19 cellular contexts compared by ENCODE assay signal in the genomic region with DNA sequence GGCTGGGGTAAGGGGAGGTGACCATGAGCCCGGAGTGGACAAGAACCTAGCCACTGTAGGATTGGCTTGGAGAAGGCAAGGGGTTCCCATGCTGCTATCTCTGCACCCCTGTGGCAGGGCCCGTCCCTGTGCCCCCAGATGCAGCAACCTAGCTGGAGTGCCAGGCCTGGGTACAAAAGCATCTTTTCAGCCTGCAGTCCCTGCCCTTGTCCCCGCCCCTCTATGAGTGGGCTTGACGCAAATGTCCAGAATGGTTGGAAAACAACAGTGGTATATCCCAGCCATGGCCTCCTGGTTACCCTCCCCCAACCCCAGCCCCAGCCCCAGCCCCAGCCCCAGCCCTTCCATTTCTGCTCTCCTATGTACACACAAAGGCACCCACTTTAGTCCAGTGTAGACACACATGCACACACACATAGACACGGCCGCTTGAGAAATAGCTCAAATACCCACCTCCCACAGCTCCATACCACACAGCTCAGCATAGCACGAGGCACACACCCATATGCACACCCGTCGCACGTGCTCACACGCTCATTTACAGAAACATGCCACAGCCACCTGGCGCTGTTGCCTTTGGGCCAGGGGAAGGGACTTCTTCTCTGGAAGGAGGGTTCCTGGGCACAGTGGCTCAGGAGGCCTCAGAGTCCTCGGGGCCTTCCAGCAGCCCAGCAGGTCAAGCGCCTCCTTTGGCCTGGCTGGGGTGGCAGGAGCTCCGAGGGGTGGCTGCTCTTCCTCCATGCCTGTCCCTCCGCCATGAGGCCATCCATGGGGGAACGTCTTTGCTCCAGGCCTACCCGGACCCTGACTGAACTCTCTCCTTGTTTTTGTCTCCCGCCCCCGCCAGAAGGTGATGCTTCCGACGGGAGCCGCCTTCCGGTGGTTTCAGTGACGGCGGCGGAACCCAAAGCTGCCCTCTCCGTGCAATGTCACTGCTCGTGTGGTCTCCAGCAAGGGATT. TPM values are rescaled to one million over a fixed set of nuclear protein-coding genes. Genes with fewer than 3 reads are reported as not detected.
A peak's percentile ranks its signal among the peaks of the same experiment; 100 is the strongest.
DNase-seq lines count a peak whose midpoint lies in the region; ATAC-seq, FAIRE-seq and TF ChIP-seq lines count a peak whose summit lies in the region.
"Had no signal": no experiment of that assay in that cellular context is flagged by ENCODE, and none has a peak within 500 bp of the region (broad histone marks: within the 10 kb centered on the region; RNA-seq: fewer than 3 reads in every experiment).

No MANE protein-coding gene starts in this region.

- TF ChIP-seq POLR2A in HepG2 (IDR thresholded peaks at IDR 0.05; ENCODE audit: insufficient read depth in 1 of 2, low read depth in 2 of 2, low read length in 2 of 2) (no peak), right lobe of liver (IDR thresholded peaks at IDR 0.05) (no peak)

- no peak overlapping the region for H3K9ac ChIP-seq in HepG2 (ENCODE audit: insufficient read depth, low read depth, low read length)

- 97% methylated on average over 26 of the region's 29 CpGs for WGBS in HepG2 (ENCODE audit: low lambda C conversion rate)
- WGBS in right lobe of liver (ENCODE audit: insufficient coverage, low coverage, low lambda C conversion rate, missing lambda C conversion rate) = 83% methylated on average over 4 of the region's 29 CpGs

- POLR2A ChIA-PET in HepG2 (lab: Yijun Ruan, JAX) = no interaction called here

- TF ChIP-seq RAD21 in HepG2 (CRISPR knock-in tag; IDR thresholded peaks at IDR 0.05) = no peak

- TF ChIP-seq EP300 in HepG2 (IDR thresholded peaks at IDR 0.05; ENCODE audit: low read depth in 2 of 2, low read length in 2 of 2) (no peak), HepG2 (CRISPR knock-in tag; IDR thresholded peaks at IDR 0.05; ENCODE audit: borderline replicate concordance) (no peak)

- H3K36me3 ChIP-seq in HepG2 (replicated peaks in 1 of 2; ENCODE audit: control insufficient read depth in 1 of 2, insufficient read depth in 2 of 2, low read length in 2 of 2) (peaks cover 18 to 49% of the 10 kb centered on the region in 2 experiments; a peak in 4 of 5 replicates), right lobe of liver (peaks cover 2 to 33% (median 11%) of the 10 kb centered on the region in 4 donors)

- BruUV-seq in HepG2 (replicated peaks; lab: Mats Ljungman, UMichigan) = no TSS peak

- FAIRE-seq in HepG2 (lab: Jason Lieb, UNC) = no peak
- FAIRE-seq: colon, HTR-8/SVneo, islet of Langerhans, TTC549 had no signal

- ATAC-seq in HepG2 (no peak), right lobe of liver (no peak), GM18868 (IDR thresholded peaks at IDR 0.05; ENCODE audit: unreplicated experiment) (no peak), HG03439 (IDR thresholded peaks at IDR 0.05; ENCODE audit: unreplicated experiment) (no peak)
- ATAC-seq: mucosa of descending colon, SK-N-SH treated with all-trans-retinoic acid at 6 μM for 48 hours had no signal

- no peak overlapping the region for H2AFZ ChIP-seq in HepG2 (ENCODE audit: low read length)

- no peak overlapping the region for H3K4me3 ChIP-seq in HepG2 (replicated peaks in 1 of 3; ENCODE audit: insufficient read depth in 1 of 3, low read depth in 2 of 3, low read length in 3 of 3)
- no peak overlapping the region for H3K4me3 ChIP-seq in right lobe of liver
- H3K4me3 ChIP-seq: mucosa of descending colon, thoracic aorta had no signal

- TF ChIP-seq CTCF in HepG2 (CRISPR knock-in tag; IDR thresholded peaks at IDR 0.05) (no peak), right lobe of liver (IDR thresholded peaks at IDR 0.05) (no peak)

- DNase-seq in HepG2 (ENCODE audit: low spot score) (no peak), right lobe of liver (no peak), head of caudate nucleus (peak in 40 of 42 donors; percentile 54 to 93 (median 82)), occipital lobe (lab: John Stamatoyannopoulos, UW) (peak; percentile 51), NCI-H526 treated with DMSO at 0.1 percent for 48 hours (lab: John Stamatoyannopoulos, UW) (no peak), Kasumi-1 (lab: John Stamatoyannopoulos, UW) (no peak)
- DNase-seq: activated CD4-positive, alpha-beta memory T cell treated with anti-CD3 and anti-CD28 coated beads for 36 hours; CD4-positive, alpha-beta memory T cell; glutamatergic neuron; mucosa of descending colon; NCI-H526 had no signal

- peaks cover 15% of the 10 kb centered on the region for H4K20me1 ChIP-seq in HepG2 (ENCODE audit: insufficient read depth, low read length)

- H3K79me2 ChIP-seq in HepG2 (ENCODE audit: insufficient read depth, low read length) = peaks cover 6% of the 10 kb centered on the region

- H3K27ac ChIP-seq in HepG2 (ENCODE audit: extremely low read length, insufficient read depth, low read length) (no peak overlapping the region), right lobe of liver (no peak overlapping the region)
- H3K27ac ChIP-seq: thoracic aorta had no signal

- H3K4me1 ChIP-seq in HepG2 (ENCODE audit: insufficient read depth, low read length) (peaks cover 37% of the 10 kb centered on the region), right lobe of liver (peaks cover 0 to 48% (median 24%) of the 10 kb centered on the region in 4 donors)

- H3K27me3 ChIP-seq in HepG2 (ENCODE audit: control insufficient read depth in 1 of 2, insufficient read depth in 2 of 2, low read length in 2 of 2) = no peaks in the 10 kb centered on the region
- H3K27me3 ChIP-seq in right lobe of liver = no peaks in the 10 kb centered on the region

- H3K9me3 ChIP-seq in HepG2 (ENCODE audit: low read length) (no peaks in the 10 kb centered on the region), right lobe of liver (no peaks in the 10 kb centered on the region)
- H3K9me3 ChIP-seq: mucosa of descending colon, thoracic aorta had no signal

- intact Hi-C loops in HepG2 (cut with micrococcal nuclease; ENCODE audit: unreplicated experiment) (no loop called here), right lobe of liver (cut with DNase I) (no loop called here), head of caudate nucleus (cut with DNase I) (no loop called here)

- in situ Hi-C loops in HepG2 (cut with HindIII; ENCODE audit: extremely low pct_ligation_motif_present, low pct_unique_long_range_greater_than_20kb) = no loop called here

- CTCF ChIA-PET in HepG2 (lab: Yijun Ruan, JAX; ENCODE audit: low intra/inter-chr PET ratio, low total read pairs) = no interaction called here

- H3K4me2 ChIP-seq in HepG2 (ENCODE audit: low read depth, low read length) = no peak overlapping the region

TF ChIP-seq in HepG2, 621 proteins besides CTCF, POLR2A, EP300 and RAD21 (continues in another document):
- TF ChIP-seq RBM22 (optimal IDR thresholded peaks at IDR 0.05; ENCODE audit: low read length) = peak; percentile 61
- TF ChIP-seq, protein P1, sequence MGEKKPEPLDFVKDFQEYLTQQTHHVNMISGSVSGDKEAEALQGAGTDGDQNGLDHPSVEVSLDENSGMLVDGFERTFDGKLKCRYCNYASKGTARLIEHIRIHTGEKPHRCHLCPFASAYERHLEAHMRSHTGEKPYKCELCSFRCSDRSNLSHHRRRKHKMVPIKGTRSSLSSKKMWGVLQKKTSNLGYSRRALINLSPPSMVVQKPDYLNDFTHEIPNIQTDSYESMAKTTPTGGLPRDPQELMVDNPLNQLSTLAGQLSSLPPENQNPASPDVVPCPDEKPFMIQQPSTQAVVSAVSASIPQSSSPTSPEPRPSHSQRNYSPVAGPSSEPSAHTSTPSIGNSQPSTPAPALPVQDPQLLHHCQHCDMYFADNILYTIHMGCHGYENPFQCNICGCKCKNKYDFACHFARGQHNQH (CRISPR knock-in tag; IDR thresholded peaks at IDR 0.05) = no peak
- TF ChIP-seq, protein P2, sequence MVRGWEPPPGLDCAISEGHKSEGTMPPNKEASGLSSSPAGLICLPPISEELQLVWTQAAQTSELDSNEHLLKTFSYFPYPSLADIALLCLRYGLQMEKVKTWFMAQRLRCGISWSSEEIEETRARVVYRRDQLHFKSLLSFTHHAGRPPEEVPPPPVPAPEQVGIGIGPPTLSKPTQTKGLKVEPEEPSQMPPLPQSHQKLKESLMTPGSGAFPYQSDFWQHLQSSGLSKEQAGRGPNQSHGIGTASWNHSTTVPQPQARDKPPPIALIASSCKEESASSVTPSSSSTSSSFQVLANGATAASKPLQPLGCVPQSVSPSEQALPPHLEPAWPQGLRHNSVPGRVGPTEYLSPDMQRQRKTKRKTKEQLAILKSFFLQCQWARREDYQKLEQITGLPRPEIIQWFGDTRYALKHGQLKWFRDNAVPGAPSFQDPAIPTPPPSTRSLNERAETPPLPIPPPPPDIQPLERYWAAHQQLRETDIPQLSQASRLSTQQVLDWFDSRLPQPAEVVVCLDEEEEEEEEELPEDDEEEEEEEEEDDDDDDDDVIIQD (CRISPR knock-in tag; IDR thresholded peaks at IDR 0.05; ENCODE audit: low read depth) = no peak
- no peak for TF ChIP-seq PRMT3 (CRISPR knock-in tag; IDR thresholded peaks at IDR 0.05; ENCODE audit: borderline replicate concordance, low read depth)
- no peak for TF ChIP-seq ZNF749 (CRISPR knock-in tag; IDR thresholded peaks at IDR 0.05; ENCODE audit: borderline replicate concordance)
- TF ChIP-seq HNRNPLL (IDR thresholded peaks at IDR 0.05; ENCODE audit: low read depth, low read length, poor library complexity, severe bottlenecking) = no peak
- TF ChIP-seq NBN (conservative IDR thresholded peaks at IDR 0.05) = no peak

RNA-seq across cellular contexts. Expression of a gene that starts 34.1 kb away (rescaled TPM):
- total RNA-seq in HepG2 (2016; rRNA removed; fragmentation: Illumina TruSeq; extraction: Trizol) (30.7 and 33.0 TPM in 2 replicates), right lobe of liver (10 to 100 TPM; 44.5 to 84.9 (median 66.4) TPM), occipital lobe (37.1 TPM)
- total RNA-seq in HepG2 (2016; cell fraction: cytosol; rRNA removed; fragmentation: Illumina TruSeq; extraction: Trizol; ENCODE audit: low read depth) = 7.4 and 8.6 TPM in 2 replicates
- 30.5 and 33.5 TPM in 2 replicates for total RNA-seq in HepG2 (2016; cell fraction: insoluble cytoplasmic fraction; rRNA removed; fragmentation: Illumina TruSeq; extraction: Trizol)
- total RNA-seq in HepG2 (2016; cell fraction: membrane; rRNA removed; fragmentation: Illumina TruSeq; extraction: Trizol) = 32.7 and 37.9 TPM in 2 replicates
- 17.6 and 21.1 TPM in 2 replicates for total RNA-seq in HepG2 (2016; cell fraction: nucleus; rRNA removed; fragmentation: Illumina TruSeq; extraction: Trizol)
- polyA plus RNA-seq in HepG2 (2011; rRNA removed) = 27.9 and 32.3 TPM in 2 replicates
- 20.7 and 35.7 TPM in 2 replicates for polyA plus RNA-seq in HepG2 (2011; cell fraction: cytosol; rRNA removed)
- polyA plus RNA-seq in HepG2 (2011; cell fraction: nucleus; rRNA removed) = 20.0 and 30.1 TPM in 2 replicates
- polyA plus RNA-seq in HepG2 (2012) = 21.9 and 26.2 TPM in 2 replicates
- 7.7 and 8.6 TPM in 2 replicates for polyA plus RNA-seq in HepG2 (2016; cell fraction: cytosol; fragmentation: Illumina TruSeq; extraction: Trizol; ENCODE audit: low read depth)
- 46.9 and 51.9 TPM in 2 replicates for polyA plus RNA-seq in HepG2 (2016; cell fraction: insoluble cytoplasmic fraction; fragmentation: Illumina TruSeq; extraction: Trizol; ENCODE audit: low read depth)
- polyA plus RNA-seq in HepG2 (2016; cell fraction: membrane; fragmentation: Illumina TruSeq; extraction: Trizol; ENCODE audit: low read depth) = 30.1 and 31.3 TPM in 2 replicates
- polyA plus RNA-seq in HepG2 (2016; cell fraction: nucleus; fragmentation: Illumina TruSeq; extraction: Trizol; ENCODE audit: insufficient read depth, low read depth) = 39.0 and 44.0 TPM in 2 replicates
- polyA minus RNA-seq in HepG2 (2011; rRNA and poly(A)+ RNA removed; ENCODE audit: low replicate concordance) = 13.2 and 63.5 TPM in 2 replicates
- polyA minus RNA-seq in HepG2 (2011; cell fraction: cytosol; rRNA and poly(A)+ RNA removed) = 26.9 and 37.6 TPM in 2 replicates
- polyA minus RNA-seq in HepG2 (2011; cell fraction: nucleus; rRNA and poly(A)+ RNA removed) = 18.7 and 20.6 TPM in 2 replicates

Comparison
In these comparisons a context has a peak if more than half of its experiments do, and no peak if none do; other contexts are left out.
1. DNase-seq: peak in head of caudate nucleus (40 of 42) and occipital lobe (single experiment); none in HepG2 (single experiment), right lobe of liver (0 of 3), NCI-H526 treated with DMSO at 0.1 percent for 48 hours (single experiment) and Kasumi-1 (0 of 2).